3 cellular contexts compared by ENCODE assay signal in genomic region chr1:164562947-164563346, GRCh38.
TF ChIP-seq lines count a peak whose summit lies in the region.

No MANE protein-coding gene starts in this region.

TF ChIP-seq in SK-N-SH, 30 proteins besides CTCF, POLR2A, EP300 and RAD21 (continued from another document):
- TF ChIP-seq REST (IDR thresholded peaks at IDR 0.05; ENCODE audit: low read depth, low read length) (no peak), RXRA (IDR thresholded peaks at IDR 0.05; ENCODE audit: borderline replicate concordance, low read depth) (no peak)

TF ChIP-seq in SK-N-SH treated with all-trans-retinoic acid at 6 μM for 48 hours, 23 proteins besides CTCF, POLR2A, EP300 and RAD21:
- TF ChIP-seq CREB5 (CRISPR knock-in tag; IDR thresholded peaks at IDR 0.05; ENCODE audit: low read depth) (no peak), ZFP30 (CRISPR knock-in tag; IDR thresholded peaks at IDR 0.05) (no peak), SNAI2 (CRISPR knock-in tag; IDR thresholded peaks at IDR 0.05) (no peak), ZFP3 (CRISPR knock-in tag; IDR thresholded peaks at IDR 0.05) (no peak), OSR1 (CRISPR knock-in tag; IDR thresholded peaks at IDR 0.05) (no peak), ISL1 (CRISPR knock-in tag; IDR thresholded peaks at IDR 0.05) (no peak), ZNF565 (CRISPR knock-in tag; conservative IDR thresholded peaks at IDR 0.05; ENCODE audit: low read depth) (no peak), ZNF8 (CRISPR knock-in tag; IDR thresholded peaks at IDR 0.05) (no peak), RARB (CRISPR knock-in tag; IDR thresholded peaks at IDR 0.05) (no peak), PPARA (CRISPR knock-in tag; IDR thresholded peaks at IDR 0.05; ENCODE audit: borderline replicate concordance) (no peak), TOX (CRISPR knock-in tag; IDR thresholded peaks at IDR 0.05; ENCODE audit: borderline replicate concordance) (no peak)

TF ChIP-seq in endothelial cell of umbilical vein, 7 proteins besides CTCF, POLR2A, EP300 and RAD21 (continued from another document):
- no peak for TF ChIP-seq MAX (IDR thresholded peaks at IDR 0.05; ENCODE audit: insufficient read depth, insufficient read length)
- TF ChIP-seq MYC (IDR thresholded peaks at IDR 0.05; ENCODE audit: low read depth, low read length), result no peak
